ENCODE assay signal across 25 cellular contexts in the genomic region with DNA sequence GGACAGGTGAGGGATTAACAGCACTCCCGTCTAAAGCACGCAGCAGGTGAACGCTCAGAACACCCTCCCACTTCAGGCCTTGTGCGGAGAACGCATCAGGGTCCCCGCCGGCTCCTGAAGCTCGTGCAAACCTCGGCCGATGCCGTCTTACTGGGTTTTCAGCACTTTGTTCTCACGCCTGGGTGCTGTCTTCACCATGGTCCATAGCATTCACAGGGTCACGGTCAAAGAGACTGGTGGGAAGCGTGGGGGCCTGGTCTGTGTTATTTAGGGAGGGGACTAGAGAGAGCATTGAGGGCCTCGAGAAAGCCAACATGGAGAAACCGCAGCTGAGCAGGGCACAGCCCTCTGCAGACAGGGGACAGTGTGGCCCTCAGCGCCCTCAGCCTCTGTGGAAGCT. TPM values are rescaled to one million over a fixed set of nuclear protein-coding genes. Genes with fewer than 3 reads are reported as not detected.
DNase-seq lines count a peak whose midpoint lies in the region; ATAC-seq, FAIRE-seq and TF ChIP-seq lines count a peak whose summit lies in the region.
"Had no signal": no experiment of that assay in that cellular context is flagged by ENCODE, and none has a peak within 500 bp of the region (broad histone marks: within the 10 kb centered on the region; RNA-seq: fewer than 3 reads in every experiment).

No MANE protein-coding gene starts in this region.

- no peak for DNase-seq in NT2/D1 (ENCODE audit: low read depth, low spot score)
- peak; percentile 69 for DNase-seq in kidney
- DNase-seq in neuronal stem cell (ENCODE audit: low spot score) = no peak
- no peak for DNase-seq in retina
- DNase-seq in stimulated activated CD4-positive, alpha-beta T cell treated with anti-CD3 and anti-CD28 coated beads, Interleukin-4, amount 100 ng/mL, for 1 hour = no peak
- DNase-seq in NCI-H2081 (lab: John Stamatoyannopoulos, UW) = no peak
- DNase-seq: 8988T; ACHN; AML-193; BE2C; Caco-2; CD8-positive, alpha-beta T cell; DMS153; DND-41; GM23248; HFFc6 had no signal

- peaks cover 70 to 100% (median 99%) of the 10 kb centered on the region in 10 experiments for H3K4me1 ChIP-seq in BLaER1 treated with 17β-estradiol and CSF1 and Interleukin-3, amounts not matched to agents 10 nM and 100 nM
- peaks cover 39% of the 10 kb centered on the region for H3K4me1 ChIP-seq in NT2/D1 (ENCODE audit: insufficient read depth, insufficient read length)
- peaks cover 0 to 4% of the 10 kb centered on the region in 2 donors for H3K4me1 ChIP-seq in kidney (ENCODE audit: control insufficient read depth in 1 of 2, insufficient read depth in 1 of 2, low read depth in 1 of 2, low read length in 2 of 2)
- peaks cover 31 to 49% of the 10 kb centered on the region in 2 donors for H3K4me1 ChIP-seq in neuronal stem cell (ENCODE audit: control insufficient read depth in 2 of 2, insufficient read depth in 1 of 2, low read depth in 1 of 2, low read length in 2 of 2)

- no peak for ATAC-seq in GM21447 (IDR thresholded peaks at IDR 0.05; ENCODE audit: unreplicated experiment)

- no peak overlapping the region for H4K91ac ChIP-seq in neuronal stem cell (ENCODE audit: low read depth, low read length, poor library complexity)

- peak overlapping the region; percentile 13 for H3K4ac ChIP-seq in neuronal stem cell (ENCODE audit: low read length)

- H3K4me2 ChIP-seq in BLaER1 treated with 17β-estradiol and CSF1 and Interleukin-3, amounts not matched to agents 10 nM and 100 nM = peak overlapping the region; percentile 54 to 99 (median 96)
- H3K4me2 ChIP-seq in neuronal stem cell (ENCODE audit: insufficient read depth, low read length, poor library complexity, severe bottlenecking) = no peak overlapping the region
- H3K4me2 ChIP-seq: A549 had no signal

- no peak overlapping the region for H2AFZ ChIP-seq in neuronal stem cell (ENCODE audit: low read length)
- H2AFZ ChIP-seq: GM23248 had no signal

- no peak for FAIRE-seq in kidney (lab: Jason Lieb, UNC)
- FAIRE-seq: A549, G401.6, GM12878 had no signal

- no CpG with 5 or more reads among the region's 17 CpGs for WGBS in neuronal stem cell (ENCODE audit: extremely low coverage in 2 of 2, insufficient read length in 2 of 2, insufficient replicate concordance in 1 of 2), 2 donors

- peak overlapping the region; percentile 57 for H2BK15ac ChIP-seq in neuronal stem cell (ENCODE audit: low read length)

- peak overlapping the region; percentile 71 for H2AK5ac ChIP-seq in neuronal stem cell (ENCODE audit: low read depth, low read length)

- H4K8ac ChIP-seq in neuronal stem cell (ENCODE audit: low read depth, low read length) = no peak overlapping the region

- peak overlapping the region; percentile 77 for H3K18ac ChIP-seq in neuronal stem cell (ENCODE audit: low read length)

- peak overlapping the region in 7 of 11 experiments; percentile 4 to 49 (median 16); a peak in 6 of 22 replicates for H3K9ac ChIP-seq in BLaER1 treated with 17β-estradiol and CSF1 and Interleukin-3, amounts not matched to agents 10 nM and 100 nM
- H3K9ac ChIP-seq in NT2/D1 (ENCODE audit: insufficient read length, low read depth) (peak overlapping the region; percentile 13), kidney (ENCODE audit: low read length in 2 of 2) (no peak overlapping the region), neuronal stem cell (ENCODE audit: low read depth, low read length, poor library complexity) (peak overlapping the region; percentile 13)
- H3K9ac ChIP-seq: GM23248 had no signal

- H2BK120ac ChIP-seq in neuronal stem cell (ENCODE audit: low read depth, low read length) = no peak overlapping the region

- no peak overlapping the region for H3K4me3 ChIP-seq in BLaER1 treated with 17β-estradiol and CSF1 and Interleukin-3, amounts not matched to agents 10 nM and 100 nM
- H3K4me3 ChIP-seq in NT2/D1 (ENCODE audit: insufficient read length, low read depth) (no peak overlapping the region), kidney (ENCODE audit: low read length in 2 of 2) (no peak overlapping the region), neuronal stem cell (ENCODE audit: low read length in 2 of 2) (no peak overlapping the region)
- H3K4me3 ChIP-seq: A549, GM12878, GM23248, HAP-1 had no signal

- H3K79me1 ChIP-seq in neuronal stem cell (ENCODE audit: low read depth, low read length) = peaks cover 2% of the 10 kb centered on the region

- peak overlapping the region; percentile 21 for H3K23ac ChIP-seq in neuronal stem cell (ENCODE audit: low read depth, low read length, poor library complexity)

- intact Hi-C loops in kidney (cut with DNase I) = no loop called here

- TF ChIP-seq CTCF in kidney (IDR thresholded peaks at IDR 0.05; ENCODE audit: borderline replicate concordance, extremely low read depth, insufficient read depth) = no peak

- H2BK12ac ChIP-seq in neuronal stem cell (ENCODE audit: low read length) = peak overlapping the region; percentile 50

- H3K9me3 ChIP-seq in BLaER1 treated with 17β-estradiol and CSF1 and Interleukin-3, amounts not matched to agents 10 nM and 100 nM (replicated peaks in 1 of 11) = no peaks in the 10 kb centered on the region
- H3K9me3 ChIP-seq in NT2/D1 (ENCODE audit: insufficient read depth, low read length) (no peaks in the 10 kb centered on the region), kidney (ENCODE audit: control insufficient read depth in 1 of 2, low read length in 2 of 2) (no peaks in the 10 kb centered on the region), neuronal stem cell (replicated peaks in 1 of 2; ENCODE audit: control insufficient read depth in 2 of 2, insufficient read depth in 1 of 2, low read depth in 1 of 2, low read length in 2 of 2) (no peaks in the 10 kb centered on the region)
- H3K9me3 ChIP-seq: A549, BE2C, Caco-2, HAP-1 had no signal

- no peak overlapping the region for H2BK5ac ChIP-seq in neuronal stem cell (ENCODE audit: low read length)

- H3K27me3 ChIP-seq in BLaER1 treated with 17β-estradiol and CSF1 and Interleukin-3, amounts not matched to agents 10 nM and 100 nM = peaks cover 5 to 51% (median 20%) of the 10 kb centered on the region in 11 experiments; a peak in 17 of 22 replicates
- no peaks in the 10 kb centered on the region for H3K27me3 ChIP-seq in NT2/D1 (ENCODE audit: insufficient read depth, insufficient read length)
- peaks cover 0 to 4% (median 0%) of the 10 kb centered on the region in 3 experiments for H3K27me3 ChIP-seq in neuronal stem cell (ENCODE audit: control insufficient read depth in 3 of 3, insufficient read depth in 3 of 3, low read depth in 1 of 3, low read length in 3 of 3)
- H3K27me3 ChIP-seq: BE2C had no signal

- peak overlapping the region in 4 of 11 experiments; percentile 16 to 43 (median 32); a peak in 3 of 22 replicates for H3K27ac ChIP-seq in BLaER1 treated with 17β-estradiol and CSF1 and Interleukin-3, amounts not matched to agents 10 nM and 100 nM
- no peak overlapping the region for H3K27ac ChIP-seq in kidney (ENCODE audit: low read depth in 2 of 2, low read length in 2 of 2)
- H3K27ac ChIP-seq in neuronal stem cell (replicated peaks; ENCODE audit: low read length) = no peak overlapping the region
- H3K27ac ChIP-seq: C4-2B, GM23248 had no signal

- peaks cover 0 to 35% (median 16%) of the 10 kb centered on the region in 11 experiments; a peak in 10 of 22 replicates for H4K20me1 ChIP-seq in BLaER1 treated with 17β-estradiol and CSF1 and Interleukin-3, amounts not matched to agents 10 nM and 100 nM

- H3K14ac ChIP-seq in neuronal stem cell (ENCODE audit: low read length) = no peak overlapping the region

- peaks cover 0 to 42% (median 0%) of the 10 kb centered on the region in 11 experiments; a peak in 9 of 22 replicates for H3K36me3 ChIP-seq in BLaER1 treated with 17β-estradiol and CSF1 and Interleukin-3, amounts not matched to agents 10 nM and 100 nM
- H3K36me3 ChIP-seq in NT2/D1 (ENCODE audit: insufficient read depth, insufficient read length, low read length) (peaks cover 5% of the 10 kb centered on the region), kidney (ENCODE audit: control insufficient read depth in 1 of 2, insufficient read depth in 2 of 2, low read length in 2 of 2) (no peaks in the 10 kb centered on the region), neuronal stem cell (replicated peaks in 1 of 2; ENCODE audit: control insufficient read depth in 2 of 2, insufficient read depth in 2 of 2, low read length in 2 of 2) (no peaks in the 10 kb centered on the region)
- H3K36me3 ChIP-seq: BE2C, HAP-1 had no signal

RNA-seq across cellular contexts. Expression of a gene that starts 26.6 kb away (rescaled TPM):
- 1.6 TPM for total RNA-seq in kidney
- polyA plus RNA-seq in kidney (ENCODE audit: insufficient read depth, low read depth, low replicate concordance) = not detected
- polyA plus RNA-seq in neuronal stem cell (2013, experiment 1 of 2) = 0.45 TPM
- polyA plus RNA-seq in neuronal stem cell (2013, experiment 2 of 2) = 0.51 TPM
- total RNA-seq: Caco-2; CD4-positive, CD25-positive, alpha-beta regulatory T cell; CD8-positive, alpha-beta T cell; GM12878; GM23248; H4; HFFc6 had no signal
- polyA plus RNA-seq: A549; CD4-positive, CD25-positive, alpha-beta regulatory T cell; GM23248 had no signal

RNA-seq across cellular contexts. Expression of a gene that starts 58.1 kb away (rescaled TPM):
- total RNA-seq in kidney = 19.2 TPM
- polyA plus RNA-seq in kidney (ENCODE audit: insufficient read depth, low read depth, low replicate concordance) = 2.6 TPM
- polyA plus RNA-seq in neuronal stem cell (2013, experiment 1 of 2) = 4.4 TPM
- polyA plus RNA-seq in neuronal stem cell (2013, experiment 2 of 2) = 5.5 TPM

Comparison
In these comparisons a context has a peak if more than half of its experiments do, and no peak if none do; other contexts are left out.
1. H3K9ac ChIP-seq: peak in BLaER1 treated with 17β-estradiol and CSF1 and Interleukin-3, amounts not matched to agents 10 nM and 100 nM (7 of 11), NT2/D1 (single experiment) and neuronal stem cell (single experiment); none in kidney (0 of 2).